Comparison of ENCODE assay signal across 21 cellular contexts in genomic region chr10:126661356-126661755, GRCh38. TPM values are rescaled to one million over a fixed set of nuclear protein-coding genes. Genes with fewer than 3 reads are reported as not detected.
DNase-seq lines count a peak whose midpoint lies in the region; ATAC-seq, FAIRE-seq and TF ChIP-seq lines count a peak whose summit lies in the region.
"Had no signal": no experiment of that assay in that cellular context is flagged by ENCODE, and none has a peak within 500 bp of the region (broad histone marks: within the 10 kb centered on the region; RNA-seq: fewer than 3 reads in every experiment).

No MANE protein-coding gene starts in this region.

- no peaks in the 10 kb centered on the region for H3F3A ChIP-seq in smooth muscle cell (ENCODE audit: low read depth)

- DNase-seq in brain microvascular endothelial cell (no peak), fibroblast of mammary gland (ENCODE audit: low read depth) (peak; percentile 39), smooth muscle cell (lab: John Stamatoyannopoulos, UW; ENCODE audit: unreplicated experiment) (no peak), mammary epithelial cell (no peak), pancreas (no peak), HTR-8/SVneo (ENCODE audit: insufficient read length, low spot score) (no peak), NCI-H2107 treated with DMSO at 0.1 percent for 48 hours (lab: John Stamatoyannopoulos, UW; ENCODE audit: unreplicated experiment) (no peak)
- DNase-seq: Calu3; CD4-positive, alpha-beta T cell; DMS 273 treated with DMSO at 0.1 percent for 48 hours had no signal

- H3K9me3 ChIP-seq in smooth muscle cell (replicated peaks; ENCODE audit: low read depth) (no peaks in the 10 kb centered on the region), mammary epithelial cell (replicated peaks; ENCODE audit: insufficient read depth, low read length) (no peaks in the 10 kb centered on the region), pancreas (no peaks in the 10 kb centered on the region)
- H3K9me3 ChIP-seq: BLaER1 treated with 17β-estradiol and CSF1 and Interleukin-3, amounts not matched to agents 10 nM and 100 nM had no signal

- H3K79me2 ChIP-seq in ACC112 (ENCODE audit: control insufficient read depth, insufficient read depth, low read length, unreplicated experiment) (no peaks in the 10 kb centered on the region), smooth muscle cell (ENCODE audit: low read depth) (no peaks in the 10 kb centered on the region), mammary epithelial cell (ENCODE audit: insufficient read depth, low read length) (no peaks in the 10 kb centered on the region)

- H3K4me2 ChIP-seq in smooth muscle cell (no peak overlapping the region), mammary epithelial cell (ENCODE audit: insufficient read depth, low read depth, low read length) (no peak overlapping the region)

- TF ChIP-seq CTCF in brain microvascular endothelial cell (IDR thresholded peaks at IDR 0.05; ENCODE audit: low read depth, low read length, missing control alignments): no peak
- no peak for TF ChIP-seq CTCF in fibroblast of mammary gland (conservative IDR thresholded peaks at IDR 0.05; ENCODE audit: control insufficient read depth, insufficient read depth, low read depth, low read length)
- TF ChIP-seq CTCF in smooth muscle cell (IDR thresholded peaks at IDR 0.05; ENCODE audit: borderline replicate concordance, insufficient read depth, poor library complexity, severe bottlenecking): no peak
- no peak for TF ChIP-seq CTCF in mammary epithelial cell (conservative IDR thresholded peaks at IDR 0.05 in 1 of 2, IDR thresholded peaks at IDR 0.05 in 1 of 2; ENCODE audit: extremely low read depth in 1 of 2, insufficient read depth in 1 of 2, low read depth in 1 of 2, low read length in 2 of 2)
- no peak for TF ChIP-seq CTCF in pancreas (IDR thresholded peaks at IDR 0.05)

- no peak overlapping the region for H3K9ac ChIP-seq in smooth muscle cell (ENCODE audit: low read depth)
- no peak overlapping the region for H3K9ac ChIP-seq in mammary epithelial cell (ENCODE audit: insufficient read depth, low read length)
- H3K9ac ChIP-seq: BLaER1 treated with 17β-estradiol and CSF1 and Interleukin-3, amounts not matched to agents 10 nM and 100 nM had no signal

- WGBS in smooth muscle cell (ENCODE audit: low lambda C conversion rate): 75% methylated on average over 1 of the region's 1 CpG
- WGBS in mammary epithelial cell (ENCODE audit: low coverage, missing lambda C conversion rate): 8% methylated on average over 1 of the region's 1 CpG
- WGBS in pancreas, 2 donors: 48 to 50% methylated on average over 1 of the region's 1 CpG

- no TSS peak for BruUV-seq in mammary epithelial cell (replicated peaks; lab: Mats Ljungman, UMichigan)

- no peak overlapping the region for H3K4me3 ChIP-seq in ACC112 (ENCODE audit: low read depth, low read length)
- no peak overlapping the region for H3K4me3 ChIP-seq in brain microvascular endothelial cell (ENCODE audit: low read depth, low read length)
- H3K4me3 ChIP-seq in fibroblast of mammary gland (ENCODE audit: control insufficient read depth, low read depth, low read length): no peak overlapping the region
- no peak overlapping the region for H3K4me3 ChIP-seq in smooth muscle cell
- H3K4me3 ChIP-seq in mammary epithelial cell (replicated peaks in 1 of 3; ENCODE audit: insufficient read depth in 1 of 3, low read depth in 2 of 3, low read length in 3 of 3): no peak overlapping the region
- H3K4me3 ChIP-seq in pancreas: no peak overlapping the region
- H3K4me3 ChIP-seq: BLaER1 treated with 17β-estradiol and CSF1 and Interleukin-3, amounts not matched to agents 10 nM and 100 nM; GM12878 had no signal

- H4K20me1 ChIP-seq in smooth muscle cell (ENCODE audit: low read depth) (no peaks in the 10 kb centered on the region), mammary epithelial cell (ENCODE audit: insufficient read depth, low read length) (no peaks in the 10 kb centered on the region)
- H4K20me1 ChIP-seq: BLaER1 treated with 17β-estradiol and CSF1 and Interleukin-3, amounts not matched to agents 10 nM and 100 nM had no signal

- CTCF ChIA-PET in mammary epithelial cell (lab: Charles Lee; ENCODE audit: low non-redundant PET): no interaction called here

- dilution Hi-C loops in mammary epithelial cell (cut with HindIII; ENCODE audit: low sequenced_read_pairs): no loop called here

- H3K27ac ChIP-seq in ACC112 (ENCODE audit: low read depth, low read length) (peak overlapping the region; percentile 97), brain microvascular endothelial cell (peak overlapping the region; percentile 84), smooth muscle cell (ENCODE audit: low read depth) (peak overlapping the region; percentile 79), mammary epithelial cell (ENCODE audit: insufficient read depth, low read depth, low read length) (no peak overlapping the region), pancreas (no peak overlapping the region)
- H3K27ac ChIP-seq: 22Rv1 had no signal

- H2AFZ ChIP-seq in ACC112 (ENCODE audit: low read length, unreplicated experiment) (no peak overlapping the region), smooth muscle cell (ENCODE audit: low read depth) (no peak overlapping the region), mammary epithelial cell (ENCODE audit: low read depth, low read length) (no peak overlapping the region)

- H3K36me3 ChIP-seq in ACC112 (ENCODE audit: insufficient read depth, low read length): no peaks in the 10 kb centered on the region
- no peaks in the 10 kb centered on the region for H3K36me3 ChIP-seq in brain microvascular endothelial cell (replicated peaks)
- H3K36me3 ChIP-seq in smooth muscle cell (ENCODE audit: low read depth): no peaks in the 10 kb centered on the region
- H3K36me3 ChIP-seq in mammary epithelial cell (ENCODE audit: insufficient read depth, low read length): no peaks in the 10 kb centered on the region
- H3K36me3 ChIP-seq in pancreas: no peaks in the 10 kb centered on the region
- H3K36me3 ChIP-seq: BLaER1 treated with 17β-estradiol and CSF1 and Interleukin-3, amounts not matched to agents 10 nM and 100 nM had no signal

- intact Hi-C loops in mammary epithelial cell (cut with micrococcal nuclease) (no loop called here), pancreas (cut with DNase I) (no loop called here)

- FAIRE-seq in pancreas (lab: Jason Lieb, UNC): no peak
- FAIRE-seq in HTR-8/SVneo (lab: Jason Lieb, UNC): no peak
- FAIRE-seq: GM12878, GM18507, H54 had no signal

- peaks cover 33% of the 10 kb centered on the region for H3K4me1 ChIP-seq in ACC112 (ENCODE audit: control insufficient read depth, insufficient read depth, low read length, unreplicated experiment)
- H3K4me1 ChIP-seq in smooth muscle cell (ENCODE audit: low read depth): no peaks in the 10 kb centered on the region
- H3K4me1 ChIP-seq in mammary epithelial cell (ENCODE audit: insufficient read depth, low read length): no peaks in the 10 kb centered on the region
- H3K4me1 ChIP-seq in pancreas: no peaks in the 10 kb centered on the region

- no peaks in the 10 kb centered on the region for H3K27me3 ChIP-seq in ACC112 (ENCODE audit: insufficient read depth, low read length)
- H3K27me3 ChIP-seq in brain microvascular endothelial cell (replicated peaks): no peaks in the 10 kb centered on the region
- no peaks in the 10 kb centered on the region for H3K27me3 ChIP-seq in smooth muscle cell (ENCODE audit: low read depth)
- H3K27me3 ChIP-seq in mammary epithelial cell (ENCODE audit: insufficient read depth, low read length): peaks cover 1% of the 10 kb centered on the region
- no peaks in the 10 kb centered on the region for H3K27me3 ChIP-seq in pancreas
- H3K27me3 ChIP-seq: BLaER1 treated with 17β-estradiol and CSF1 and Interleukin-3, amounts not matched to agents 10 nM and 100 nM had no signal

- in situ Hi-C loops in brain microvascular endothelial cell (cut with HindIII; ENCODE audit: low pct_ligation_motif_present, low sequenced_read_pairs): no loop called here
- in situ Hi-C loops in mammary epithelial cell (cut with MboI; ENCODE audit: low sequenced_read_pairs in 2 of 2): no loop called here

- no peak for ATAC-seq in pancreas
- ATAC-seq: GM12878, HCT116 had no signal

RNA-seq across cellular contexts. Expression of gene C10orf90, which starts 9.1 kb away (rescaled TPM):
- total RNA-seq in smooth muscle cell (1.8 TPM in 1 of 2 replicates, not detected in the other), mammary epithelial cell (under 1 TPM in 1 of 2 donors, not detected in 1; 0.17 TPM), pancreas (under 1 TPM in 3 of 6 donors, not detected in 3; 0.32 to 0.64 (median 0.47) TPM)
- polyA plus RNA-seq in smooth muscle cell (0.10 and 0.14 TPM in 2 replicates), mammary epithelial cell (not detected), pancreas (not detected)
- polyA minus RNA-seq in mammary epithelial cell: not detected
- total RNA-seq: A673; Calu3; CD4-positive, alpha-beta T cell; G401; GM12878; HT-29 had no signal
- polyA plus RNA-seq: IgD-negative memory B cell had no signal

Comparison
In these comparisons a context has a peak if more than half of its experiments do, and no peak if none do; other contexts are left out.
1. H3K27ac ChIP-seq: peak in ACC112 (single experiment), brain microvascular endothelial cell (single experiment) and smooth muscle cell (single experiment); none in mammary epithelial cell (single experiment) and pancreas (0 of 4).